In genomic region chr20:1900321-1900791, GRCh38 we compare ENCODE assay signal across 8 cellular contexts. TPM values are rescaled to one million over a fixed set of nuclear protein-coding genes. Genes with fewer than 3 reads are reported as not detected.
DNase-seq lines count a peak whose midpoint lies in the region; ATAC-seq, FAIRE-seq and TF ChIP-seq lines count a peak whose summit lies in the region.

No MANE protein-coding gene starts in this region.

- H3K79me2 ChIP-seq in GM12878 (ENCODE audit: control insufficient read depth, insufficient read depth, low read length), result peaks cover 5% of the 10 kb centered on the region

- SMC1A ChIA-PET in GM12878 (lab: Charles Lee; ENCODE audit: uncharacterized antibody, unreplicated experiment), result interaction anchor here (1.1 to 2.2 kb wide), 4 partner anchors 27 to 98 kb away, joined by 3 to 11 read pairs (median 4); no protein-coding TSS in a partner anchor

- ATAC-seq in GM12878 (peak; percentile 70), GM18502 (IDR thresholded peaks at IDR 0.05; ENCODE audit: poor library complexity, unreplicated experiment) (no peak)
- ATAC-seq in stimulated activated memory B cell treated with anti-CD40 and anti-IgM and Interleukin-4, amounts not matched to agents 10 μg/mL and 1 μg/mL and 100 μg/mL, for 72 hours, result no peak

- no peak overlapping the region for H3K4me3 Mint-ChIP-seq in stimulated activated memory B cell treated with anti-CD40 and anti-IgM and Interleukin-4, amounts not matched to agents 10 μg/mL and 1 μg/mL and 100 μg/mL, for 72 hours

- BruUV-seq in GM12878 (replicated peaks; lab: Mats Ljungman, UMichigan), result no TSS peak

- POLR2A ChIA-PET in GM12878 (lab: Charles Lee), result no interaction called here

- H3K36me3 ChIP-seq in GM12878 (ENCODE audit: control insufficient read depth in 2 of 2, insufficient read depth in 2 of 2, low read length in 1 of 2), result no peaks in the 10 kb centered on the region

- no peak overlapping the region for H3K4me3 ChIP-seq in GM12878

- H3K36me3 Mint-ChIP-seq in stimulated activated memory B cell treated with anti-CD40 and anti-IgM and Interleukin-4, amounts not matched to agents 10 μg/mL and 1 μg/mL and 100 μg/mL, for 72 hours, result peaks cover 62% of the 10 kb centered on the region

- peaks cover 35% of the 10 kb centered on the region for H3K4me1 ChIP-seq in GM12878 (ENCODE audit: control insufficient read depth, insufficient read depth, low read length)

- 66% methylated on average over 10 of the region's 10 CpGs for WGBS in GM12878 (ENCODE audit: insufficient coverage, insufficient replicate concordance, low lambda C conversion rate, missing lambda C conversion rate)

- peak; percentile 64 for FAIRE-seq in GM12878 (lab: Jason Lieb, UNC)

- H2AFZ ChIP-seq in GM12878 (ENCODE audit: control insufficient read depth, low read depth, low read length), result no peak overlapping the region

- no peaks in the 10 kb centered on the region for H3K27me3 Mint-ChIP-seq in stimulated activated memory B cell treated with anti-CD40 and anti-IgM and Interleukin-4, amounts not matched to agents 10 μg/mL and 1 μg/mL and 100 μg/mL, for 72 hours

- peak; percentile 61 to 69 (median 62) for TF ChIP-seq CTCF in GM12878 (IDR thresholded peaks at IDR 0.05 in 2 of 3, conservative IDR thresholded peaks at IDR 0.05 in 1 of 3; ENCODE audit: control insufficient read depth in 2 of 3, extremely low read depth in 1 of 3, insufficient read depth in 1 of 3, low read depth in 3 of 3, low read length in 3 of 3)

- H3K4me2 ChIP-seq in GM12878 (ENCODE audit: control insufficient read depth, insufficient read depth), result no peak overlapping the region

- no peak overlapping the region for H3K9ac ChIP-seq in GM12878 (ENCODE audit: control insufficient read depth, insufficient read depth, low read length)

- H3K27ac Mint-ChIP-seq in stimulated activated memory B cell treated with anti-CD40 and anti-IgM and Interleukin-4, amounts not matched to agents 10 μg/mL and 1 μg/mL and 100 μg/mL, for 72 hours, result peak overlapping the region; percentile 89

- TF ChIP-seq RAD21 in GM12878 (IDR thresholded peaks at IDR 0.05; ENCODE audit: insufficient read depth, low read depth, low read length), result peak; percentile 54

- TF ChIP-seq EP300 in GM12878 (IDR thresholded peaks at IDR 0.05; ENCODE audit: borderline replicate concordance in 1 of 2, control insufficient read depth in 1 of 2, low read depth in 2 of 2, low read length in 2 of 2), result no peak

- TF ChIP-seq POLR2A in GM12878 (IDR thresholded peaks at IDR 0.05; ENCODE audit: low read depth, low read length), result no peak

- peaks cover 83% of the 10 kb centered on the region for H3K4me1 Mint-ChIP-seq in stimulated activated memory B cell treated with anti-CD40 and anti-IgM and Interleukin-4, amounts not matched to agents 10 μg/mL and 1 μg/mL and 100 μg/mL, for 72 hours

- intact Hi-C loops in GM12878 (cut with micrococcal nuclease; ENCODE audit: unreplicated experiment), result loop anchor here (10.0 kb wide), 1 partner anchor 204 kb away; the partner anchor contains the start of gene STK35

- H3K9me3 Mint-ChIP-seq in stimulated activated memory B cell treated with anti-CD40 and anti-IgM and Interleukin-4, amounts not matched to agents 10 μg/mL and 1 μg/mL and 100 μg/mL, for 72 hours, result no peaks in the 10 kb centered on the region

- CTCF ChIA-PET in GM12878 (lab: Yijun Ruan, JAX), result interaction anchor here (0.7 to 3.2 kb wide), 5 partner anchors 12 to 98 kb away, joined by 3 to 14 read pairs (median 4); partner anchors contain the start of gene PDYN

- H4K20me1 ChIP-seq in GM12878 (ENCODE audit: control insufficient read depth, insufficient read depth), result no peaks in the 10 kb centered on the region

- RAD21 ChIA-PET in GM12878 (lab: Charles Lee; ENCODE audit: unreplicated experiment), result interaction anchor here (1.2 to 2.0 kb wide), 3 partner anchors 29 to 272 kb away, joined by 3 to 9 read pairs (median 3); no protein-coding TSS in a partner anchor

- no peak overlapping the region for H3K27ac ChIP-seq in GM12878 (ENCODE audit: control insufficient read depth, insufficient read depth)

- DNase-seq in NK-92 treated with Interleukin-12 subunit alpha and Interleukin-12 subunit beta, amount 100 ng/mL, for 24 hours (lab: John Stamatoyannopoulos, UW), result peak; percentile 53
- DNase-seq in NK-92 (lab: John Stamatoyannopoulos, UW; ENCODE audit: unreplicated experiment) (no peak), NCI-H2171 treated with DMSO at 0.1 percent for 48 hours (lab: John Stamatoyannopoulos, UW) (peak; percentile 87), GM12878 (ENCODE audit: low read depth, low spot score) (no peak), iPS-NIHi11 (ENCODE audit: low spot score) (peak; percentile 83), NCI-H187 (lab: John Stamatoyannopoulos, UW) (no peak)

- no peaks in the 10 kb centered on the region for H3K9me3 ChIP-seq in GM12878 (replicated peaks; ENCODE audit: control insufficient read depth, insufficient read depth, low read length)

- in situ Hi-C loops in GM12878 (cut with MboI), result no loop called here

- no peaks in the 10 kb centered on the region for H3K27me3 ChIP-seq in GM12878 (replicated peaks in 1 of 2; ENCODE audit: control insufficient read depth in 2 of 2, insufficient read depth in 2 of 2, low read length in 1 of 2)

TF ChIP-seq in GM12878, 131 proteins besides CTCF, POLR2A, EP300 and RAD21:
- 0 out of 2 replicates have a peak, but pooled peaks have one; percentile 25 for TF ChIP-seq EED (IDR thresholded peaks at IDR 0.05; ENCODE audit: low read depth)
- TF ChIP-seq SUZ12 (IDR thresholded peaks at IDR 0.05; ENCODE audit: unreplicated experiment), result no peak
- TF ChIP-seq SMAD5 (IDR thresholded peaks at IDR 0.05; ENCODE audit: low read depth), result no peak
- peak; percentile 41; the same call in 1 of the 2 replicates for TF ChIP-seq SMC3 (IDR thresholded peaks at IDR 0.05; ENCODE audit: borderline replicate concordance, low read length)

RNA-seq across cellular contexts. Expression of gene SIRPA, which starts 5.1 kb away (rescaled TPM):
- 10.5 and 11.5 TPM in 2 replicates for total RNA-seq in GM12878 (2013; cell fraction: nucleolus; rRNA removed)
- total RNA-seq in GM12878 (2014; rRNA removed) (5.9 and 7.2 TPM in 2 replicates), GM12878 (2014; rRNA removed; fragmentation: Illumina TruSeq; extraction: Trizol) (4.7 and 5.3 TPM in 2 replicates), GM12878 (2021) (13.1 and 13.3 TPM in 2 replicates)
- 1.6 TPM for polyA plus RNA-seq in GM12878 (2011; ENCODE audit: low read depth)
- polyA plus RNA-seq in GM12878 (2011; rRNA removed) (2.6 and 4.6 TPM in 2 replicates), GM12878 (2014; fragmentation: Illumina TruSeq; extraction: Trizol) (7.8 and 13.2 TPM in 2 replicates), GM12878 (2014; fragmentation: Nextera tagmentation; extraction: Ambion mirVana) (1 to 10 TPM; 1.7 to 2.7 TPM), GM12878 (2014; rRNA removed) (9.3 and 10.4 TPM in 2 replicates), GM12878 (2016; fragmentation: Nextera tagmentation; extraction: Ambion mirVana) (1 to 10 TPM; 3.6 to 3.7 TPM)
- 5.6 and 6.2 TPM in 2 replicates for polyA plus RNA-seq in GM12878 (2011; cell fraction: cytosol; rRNA removed)
- 12.7 and 13.6 TPM in 2 replicates for polyA plus RNA-seq in GM12878 (2011; cell fraction: nucleus; rRNA removed)
- 3.6 and 5.1 TPM in 2 replicates for polyA plus RNA-seq in GM12878 (2012)
- 3.5 and 3.7 TPM in 2 replicates for polyA minus RNA-seq in GM12878 (2011; rRNA and poly(A)+ RNA removed)
- polyA minus RNA-seq in GM12878 (2011; cell fraction: cytosol; rRNA and poly(A)+ RNA removed), result 1.1 and 2.6 TPM in 2 replicates
- 1.7 and 2.3 TPM in 2 replicates for polyA minus RNA-seq in GM12878 (2011; cell fraction: nucleus; rRNA and poly(A)+ RNA removed)

Comparison
In these comparisons a context has a peak if more than half of its experiments do, and no peak if none do; other contexts are left out.
1. DNase-seq: peak in NK-92 treated with Interleukin-12 subunit alpha and Interleukin-12 subunit beta, amount 100 ng/mL, for 24 hours (single experiment), NCI-H2171 treated with DMSO at 0.1 percent for 48 hours (single experiment) and iPS-NIHi11 (single experiment); none in NK-92 (single experiment), GM12878 (single experiment) and NCI-H187 (0 of 2).